8 cellular contexts compared by ENCODE assay signal in genomic region chr5:87121315-87122170, GRCh38.
A peak's percentile ranks its signal among the peaks of the same experiment; 100 is the strongest.
DNase-seq lines count a peak whose midpoint lies in the region; ATAC-seq, FAIRE-seq and TF ChIP-seq lines count a peak whose summit lies in the region.

No MANE protein-coding gene starts in this region.

- peak overlapping the region; percentile 89 for H3K4me2 ChIP-seq in endothelial cell of umbilical vein (ENCODE audit: insufficient read depth, low read length)

- H3K4me1 ChIP-seq in endothelial cell of umbilical vein (ENCODE audit: control insufficient read depth, extremely low read depth, insufficient read depth, low read length) = peaks cover 30% of the 10 kb centered on the region

- H3K36me3 ChIP-seq in endothelial cell of umbilical vein (ENCODE audit: control insufficient read depth in 2 of 2, extremely low read depth in 1 of 2, insufficient read depth in 2 of 2, low read length in 2 of 2) = no peaks in the 10 kb centered on the region

- H3K79me2 ChIP-seq in endothelial cell of umbilical vein (ENCODE audit: control insufficient read depth, insufficient read depth, low read length) = no peaks in the 10 kb centered on the region

- no peaks in the 10 kb centered on the region for H3K9me1 ChIP-seq in endothelial cell of umbilical vein (replicated peaks; ENCODE audit: control insufficient read depth, extremely low read depth, insufficient read depth, low read length)

- H3K36me3 Mint-ChIP-seq in endothelial cell (ENCODE audit: low read depth, unreplicated experiment) = no peaks in the 10 kb centered on the region

- H2AFZ ChIP-seq in endothelial cell of umbilical vein (ENCODE audit: low read depth, low read length) = peak overlapping the region; percentile 35

- H3K9me3 Mint-ChIP-seq in endothelial cell (ENCODE audit: unreplicated experiment) = no peaks in the 10 kb centered on the region

- FAIRE-seq in endothelial cell of umbilical vein (lab: Jason Lieb, UNC) = peak; percentile 84

- H3K27ac Mint-ChIP-seq in endothelial cell (ENCODE audit: unreplicated experiment) = no peak overlapping the region

- H4K20me1 ChIP-seq in endothelial cell of umbilical vein (replicated peaks; ENCODE audit: control insufficient read depth, extremely low read depth, insufficient read depth, low read length) = no peaks in the 10 kb centered on the region

- intact Hi-C loops in endothelial cell of umbilical vein (cut with micrococcal nuclease) = loop anchor here (1.0 to 5.0 kb wide), 3 partner anchors 30 to 291 kb away; partner anchors contain the start of gene CCNH

- peak overlapping the region; percentile 79 for H3K9ac ChIP-seq in endothelial cell of umbilical vein (replicated peaks; ENCODE audit: extremely low read depth, insufficient read depth, low read length)

- no peak for TF ChIP-seq POLR2A in endothelial cell of umbilical vein (IDR thresholded peaks at IDR 0.05; ENCODE audit: low read depth, low read length)

- peak overlapping the region in 1 of 3 experiments; percentile 2 for H3K4me3 ChIP-seq in endothelial cell of umbilical vein (replicated peaks in 1 of 3; ENCODE audit: insufficient read depth in 1 of 3, low read depth in 1 of 3, low read length in 3 of 3)

- CTCF ChIA-PET in endothelial cell of umbilical vein (lab: Charles Lee) = interaction anchor here (1.0 to 2.2 kb wide), 6 partner anchors 14 to 147 kb away, joined by 3 to 16 read pairs (median 3); no protein-coding TSS in a partner anchor

- peak overlapping the region; percentile 98 for H3K27ac ChIP-seq in endothelial cell of umbilical vein (ENCODE audit: insufficient read depth, low read depth, low read length)

- dilution Hi-C loops in endothelial cell of umbilical vein (cut with MboI; ENCODE audit: extremely low pct_ligation_motif_present, low sequenced_read_pairs) = no loop called here

- TF ChIP-seq CTCF in endothelial cell of umbilical vein (IDR thresholded peaks at IDR 0.05; ENCODE audit: extremely low read depth in 1 of 2, insufficient read depth in 1 of 2, low read depth in 1 of 2, low read length in 2 of 2) = no peak
- no peak for TF ChIP-seq CTCF in endothelial cell (IDR thresholded peaks at IDR 0.05; ENCODE audit: unreplicated experiment)

- DNase-seq in Daoy (ENCODE audit: low read depth) (peak; percentile 89), HT-29 (ENCODE audit: low spot score) (peak; percentile 83), UCSD-AML1 (lab: John Stamatoyannopoulos, UW; ENCODE audit: unreplicated experiment) (peak; percentile 7), endothelial cell of umbilical vein (ENCODE audit: low read depth, low spot score) (peak; percentile 89), pulmonary artery endothelial cell (ENCODE audit: low read depth, low spot score) (peak; percentile 64), endothelial cell (ENCODE audit: low spot score) (no peak), NCI-H1105 treated with DMSO at 0.1 percent for 48 hours (lab: John Stamatoyannopoulos, UW) (no peak)

- POLR2A ChIA-PET in endothelial cell of umbilical vein (lab: Charles Lee) = interaction anchor here (1.0 to 1.4 kb wide), 2 partner anchors 29 to 146 kb away, joined by 3 to 4 read pairs; partner anchors contain the start of gene RASA1

- H3K27me3 ChIP-seq in endothelial cell of umbilical vein (ENCODE audit: control insufficient read depth in 2 of 2, insufficient read depth in 2 of 2, low read length in 2 of 2) = no peaks in the 10 kb centered on the region

- H3K9me3 ChIP-seq in endothelial cell of umbilical vein (replicated peaks; ENCODE audit: control insufficient read depth, insufficient read depth, low read length) = no peaks in the 10 kb centered on the region

- no TSS peak for BruUV-seq in endothelial cell of umbilical vein (replicated peaks; lab: Mats Ljungman, UMichigan)

- ATAC-seq in GM21515 (IDR thresholded peaks at IDR 0.05; ENCODE audit: unreplicated experiment) = peak; percentile 76

- H3K27me3 Mint-ChIP-seq in endothelial cell (ENCODE audit: unreplicated experiment) = no peaks in the 10 kb centered on the region

- H3K4me3 Mint-ChIP-seq in endothelial cell (ENCODE audit: unreplicated experiment) = no peak overlapping the region

- H3K4me1 Mint-ChIP-seq in endothelial cell (ENCODE audit: unreplicated experiment) = no peaks in the 10 kb centered on the region

TF ChIP-seq in endothelial cell of umbilical vein, 7 proteins besides CTCF, POLR2A, EP300 and RAD21:
- TF ChIP-seq JUN (IDR thresholded peaks at IDR 0.05; ENCODE audit: borderline replicate concordance, insufficient read depth, insufficient read length, low read depth) (peak; percentile 94), POLR2AphosphoS5 (IDR thresholded peaks at IDR 0.05; ENCODE audit: insufficient read depth, low read depth, low read length) (peak; percentile 55), GATA2 (IDR thresholded peaks at IDR 0.05; ENCODE audit: insufficient read depth, insufficient read length, low read depth, low read length) (no peak), FOS (IDR thresholded peaks at IDR 0.05; ENCODE audit: borderline replicate concordance, insufficient read depth, low read length) (peak; percentile 77), MYC (IDR thresholded peaks at IDR 0.05; ENCODE audit: low read depth, low read length) (no peak)

Comparison
In these comparisons a context has a peak if more than half of its experiments do, and no peak if none do; other contexts are left out.
1. DNase-seq: peak in Daoy (single experiment), HT-29 (single experiment), UCSD-AML1 (single experiment), endothelial cell of umbilical vein (single experiment) and pulmonary artery endothelial cell (single experiment); none in endothelial cell (single experiment) and NCI-H1105 treated with DMSO at 0.1 percent for 48 hours (single experiment).